ENCODE assay signal across 26 cellular contexts in genomic region chr16:62576636-62577035, GRCh38.
"Had no signal": no experiment of that assay in that cellular context is flagged by ENCODE, and none has a peak within 500 bp of the region (broad histone marks: within the 10 kb centered on the region; RNA-seq: fewer than 3 reads in every experiment).

No MANE protein-coding gene starts in this region.

- H3K9me3 ChIP-seq: left lung, lower lobe of right lung, pancreas, psoas muscle, right atrium auricular region, right lobe of liver, suprapubic skin, thoracic aorta, tibial artery, vagina had no signal

- H3K27ac ChIP-seq: heart left ventricle, left lung, lower lobe of right lung, pancreas, psoas muscle, right atrium auricular region, right lobe of liver, suprapubic skin, thoracic aorta, tibial artery, vagina had no signal

- H3K4me3 ChIP-seq: heart left ventricle, left lung, lower lobe of right lung, pancreas, psoas muscle, right atrium auricular region, right lobe of liver, smooth muscle cell, suprapubic skin, thoracic aorta, tibial artery, vagina had no signal

- ATAC-seq: heart left ventricle; left cardiac atrium; left lung; lower lobe of right lung; naive thymus-derived CD8-positive, alpha-beta T cell; pancreas; psoas muscle; right lobe of liver; stimulated activated memory B cell treated with anti-CD40 and anti-IgM and Interleukin-4, amounts not matched to agents 10 μg/mL and 1 μg/mL and 100 μg/mL, for 72 hours; stimulated activated naive CD8-positive, alpha-beta T cell treated with anti-CD3 and anti-CD28 coated beads, Interleukin-15, amount 100 ng/mL, for 72 hours had no signal

- H3K4me1 ChIP-seq: heart left ventricle, left lung, lower lobe of right lung, pancreas, psoas muscle, right atrium auricular region, right lobe of liver, suprapubic skin, tibial artery, vagina had no signal

- H3K27me3 ChIP-seq: heart left ventricle, left lung, pancreas, right atrium auricular region, right lobe of liver, suprapubic skin, tibial artery, vagina had no signal

- DNase-seq: heart left ventricle; hypothalamus; immature natural killer cell; kidney; left cardiac atrium; left lung; lower lobe of right lung; mammary epithelial cell; mesenchymal stem cell; naive thymus-derived CD8-positive, alpha-beta T cell; pancreas; psoas muscle; right lobe of liver; stimulated activated CD4-positive, alpha-beta T cell treated with anti-CD3 and anti-CD28 coated beads, Interleukin-1b, Interleukin-23, amount 100 ng/mL, for 48 hours; stimulated activated CD4-positive, alpha-beta T cell treated with anti-CD3 and anti-CD28 coated beads, Interleukin-2, amount 100 ng/mL, for 48 hours; stimulated activated CD4-positive, alpha-beta T cell treated with anti-CD3 and anti-CD28 coated beads, Interleukin-4, amount 100 ng/mL, for 4 hours; stimulated activated CD8-positive, alpha-beta memory T cell treated with anti-CD3 and anti-CD28 coated beads, Interleukin-4, amount 100 ng/mL, for 48 hours; stimulated activated naive CD4-positive, alpha-beta T cell treated with Interleukin-2 at 50 U/mL for 16 hours; stimulated activated naive CD8-positive, alpha-beta T cell treated with anti-CD3 and anti-CD28 coated beads, Interleukin-15, amount 100 ng/mL, for 72 hours; tibial artery had no signal

- H3K36me3 ChIP-seq: heart left ventricle, left lung, lower lobe of right lung, pancreas, right atrium auricular region, right lobe of liver, suprapubic skin, thoracic aorta, tibial artery, vagina had no signal
